Comparison of ENCODE assay signal across 20 cellular contexts in the genomic region with DNA sequence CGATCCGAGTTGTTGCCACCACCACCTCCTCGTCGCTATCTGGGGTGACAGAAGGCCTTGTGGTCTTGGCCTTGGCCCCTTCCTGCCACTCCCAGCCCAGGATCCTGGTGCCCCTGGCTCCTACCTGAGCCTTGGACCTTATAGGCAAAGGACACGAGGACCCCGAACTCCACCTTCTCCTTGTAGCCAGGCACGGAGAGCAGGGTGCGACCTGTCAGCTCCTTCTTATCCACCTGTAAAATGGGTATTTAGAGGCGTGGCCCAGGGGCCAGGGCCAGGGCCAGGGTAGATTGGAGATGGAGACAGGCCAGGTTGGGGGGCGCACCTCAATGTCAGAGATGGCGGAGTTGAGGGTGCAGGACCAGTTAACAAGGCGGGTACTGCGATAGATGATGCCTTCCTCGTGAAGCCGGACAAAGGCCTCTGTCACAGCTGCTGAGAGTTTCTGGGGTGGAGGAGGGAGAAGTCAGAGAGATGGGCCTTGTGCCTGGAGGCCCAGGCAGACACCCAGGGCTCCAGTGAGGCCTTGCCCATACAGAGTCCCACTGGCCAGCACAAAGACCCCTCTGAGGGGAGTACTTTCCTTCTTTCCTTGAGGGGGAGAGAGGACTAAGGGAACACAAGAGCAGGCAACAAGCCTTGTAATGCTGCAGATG. TPM values are rescaled to one million over a fixed set of nuclear protein-coding genes. Genes with fewer than 3 reads are reported as not detected.
DNase-seq lines count a peak whose midpoint lies in the region; ATAC-seq and TF ChIP-seq lines count a peak whose summit lies in the region.
"Had no signal": no experiment of that assay in that cellular context is flagged by ENCODE, and none has a peak within 500 bp of the region (broad histone marks: within the 10 kb centered on the region; RNA-seq: fewer than 3 reads in every experiment).

No MANE protein-coding gene starts in this region.

- TF ChIP-seq CTCF in natural killer cell (IDR thresholded peaks at IDR 0.05), result no peak

- H3K4me3 Mint-ChIP-seq in natural killer cell, result no peak overlapping the region
- H3K4me3 Mint-ChIP-seq: CD4-positive, CD25-positive, alpha-beta regulatory T cell had no signal

- H3K27ac ChIP-seq in right cardiac atrium (ENCODE audit: low read length) (no peak overlapping the region), layer of hippocampus (ENCODE audit: low read depth, low read length) (peak overlapping the region; percentile 30)
- H3K27ac ChIP-seq: esophagus muscularis mucosa, gastroesophageal sphincter had no signal

- no peak for ATAC-seq in right cardiac atrium
- no peak for ATAC-seq in left ventricle myocardium superior
- ATAC-seq in natural killer cell, result no peak
- ATAC-seq: gastroesophageal sphincter, left colon had no signal

- H3K4me3 ChIP-seq in right cardiac atrium (ENCODE audit: low read length), result no peak overlapping the region
- H3K4me3 ChIP-seq: esophagus muscularis mucosa, gastroesophageal sphincter had no signal

- H3K36me3 Mint-ChIP-seq in natural killer cell, result no peaks in the 10 kb centered on the region

- intact Hi-C loops in right cardiac atrium (cut with DNase I) (no loop called here), left ventricle myocardium superior (cut with micrococcal nuclease) (no loop called here), natural killer cell (cut with micrococcal nuclease) (no loop called here)

- no peaks in the 10 kb centered on the region for H3K27me3 Mint-ChIP-seq in natural killer cell (ENCODE audit: low read depth in 2 of 2)
- H3K27me3 Mint-ChIP-seq: CD4-positive, CD25-positive, alpha-beta regulatory T cell had no signal

- no peaks in the 10 kb centered on the region for H3K9me3 Mint-ChIP-seq in natural killer cell
- H3K9me3 Mint-ChIP-seq: CD4-positive, CD25-positive, alpha-beta regulatory T cell had no signal

- WGBS in right cardiac atrium, result 90% methylated on average over 15 of the region's 15 CpGs

- H3K9me3 ChIP-seq in right cardiac atrium (ENCODE audit: control insufficient read depth, low read length), result no peaks in the 10 kb centered on the region
- H3K9me3 ChIP-seq: esophagus muscularis mucosa, gastroesophageal sphincter had no signal

- DNase-seq in right cardiac atrium (peak in 2 of 3 donors; percentile 32 to 35), left ventricle myocardium superior (no peak), cerebellar nuclear complex (lab: John Stamatoyannopoulos, UW) (no peak), NCI-H82 (lab: John Stamatoyannopoulos, UW) (no peak), natural killer cell (no peak)
- DNase-seq: activated CD4-positive, alpha-beta T cell treated with anti-CD3 and anti-CD28 coated beads for 1 hour; activated CD8-positive, alpha-beta memory T cell treated with anti-CD3 and anti-CD28 coated beads, Interleukin-2, amount 50 U/mL, for 4 hours; activated effector memory CD4-positive, alpha-beta T cell treated with anti-CD3 and anti-CD28 coated beads, Interleukin-2, amount 50 U/mL, for 16 hours; caudate nucleus; CD4-positive, CD25-positive, alpha-beta regulatory T cell; effector CD8-positive, alpha-beta T cell; HCEC 1CT; left colon; NCI-H1105 treated with DMSO at 0.1 percent for 48 hours; NCI-H510A treated with DMSO at 0.1 percent for 48 hours; stimulated activated CD4-positive, alpha-beta T cell treated with anti-CD3 and anti-CD28 coated beads, Interleukin-12 subunit alpha, Interleukin-12 subunit beta, amount 100 ng/mL, for 4 hours; stimulated activated CD8-positive, alpha-beta memory T cell treated with anti-CD3 and anti-CD28 coated beads, Interleukin-4, amount 100 ng/mL, for 48 hours had no signal

- no peaks in the 10 kb centered on the region for H3K4me1 Mint-ChIP-seq in natural killer cell

- H3K27me3 ChIP-seq in right cardiac atrium (ENCODE audit: control insufficient read depth, insufficient read depth) (no peaks in the 10 kb centered on the region), layer of hippocampus (ENCODE audit: control insufficient read depth, insufficient read depth, low read length) (no peaks in the 10 kb centered on the region)
- H3K27me3 ChIP-seq: esophagus muscularis mucosa, gastroesophageal sphincter had no signal

- no peak overlapping the region for H3K27ac Mint-ChIP-seq in natural killer cell

- no peaks in the 10 kb centered on the region for H3K4me1 ChIP-seq in right cardiac atrium (ENCODE audit: control insufficient read depth, insufficient read depth, low read length)
- H3K4me1 ChIP-seq: esophagus muscularis mucosa, gastroesophageal sphincter had no signal

RNA-seq across cellular contexts. Expression of gene VWA7, which starts 7.3 kb away (rescaled TPM):
- 10 to 100 TPM in 1 of 4 donors, 1 to 10 TPM in 3; 3.4 to 12.8 (median 8.2) TPM for total RNA-seq in right cardiac atrium
- 3.2 TPM for polyA plus RNA-seq in right cardiac atrium
- 12.8 TPM for total RNA-seq in left ventricle myocardium superior
- total RNA-seq in natural killer cell, result 1 to 10 TPM; 2.4 to 4.7 (median 3.2) TPM

RNA-seq across cellular contexts. Expression of gene VARS1, which starts 11.2 kb away (rescaled TPM):
- total RNA-seq in right cardiac atrium, result 10 to 100 TPM; 21.7 to 30.6 (median 26.9) TPM
- polyA plus RNA-seq in right cardiac atrium, result 14.8 TPM
- total RNA-seq in left ventricle myocardium superior, result 22.5 TPM
- total RNA-seq in natural killer cell, result 10 to 100 TPM; 45.2 to 58.6 (median 49.2) TPM

RNA-seq across cellular contexts. Expression of gene SAPCD1, which starts 21.9 kb away (rescaled TPM):
- total RNA-seq in right cardiac atrium (under 1 TPM in 1 of 4 donors, not detected in 3; 0.50 TPM), left ventricle myocardium superior (0.47 TPM), natural killer cell (10 to 100 TPM in 1 of 3 donors, 1 to 10 TPM in 2; 5.4 to 14.5 (median 6.9) TPM)
- polyA plus RNA-seq in right cardiac atrium, result 0.25 TPM
- polyA plus RNA-seq: CD4-positive, CD25-positive, alpha-beta regulatory T cell had no signal

RNA-seq across cellular contexts. Expression of gene LSM2, which starts 22.4 kb away (rescaled TPM):
- total RNA-seq in right cardiac atrium, result 10 to 100 TPM; 22.8 to 27.3 (median 23.8) TPM
- 27.0 TPM for polyA plus RNA-seq in right cardiac atrium
- total RNA-seq in left ventricle myocardium superior, result 20.1 TPM
- 10 to 100 TPM; 28.1 to 34.9 (median 29.2) TPM for total RNA-seq in natural killer cell

RNA-seq across cellular contexts. Expression of gene HSPA1L, which starts 30.7 kb away (rescaled TPM):
- total RNA-seq in right cardiac atrium (1 to 10 TPM; 1.6 to 2.8 (median 2.2) TPM), left ventricle myocardium superior (2.0 TPM), natural killer cell (1 to 10 TPM; 2.0 to 4.5 (median 3.6) TPM)
- polyA plus RNA-seq in right cardiac atrium, result 2.0 TPM

Comparison
In these comparisons a context has a peak if more than half of its experiments do, and no peak if none do; other contexts are left out.
1. DNase-seq: peak in right cardiac atrium (2 of 3); none in left ventricle myocardium superior (single experiment), cerebellar nuclear complex (0 of 2), NCI-H82 (single experiment) and natural killer cell (single experiment).